Comparison of ENCODE assay signal across 14 cellular contexts in the genomic region with DNA sequence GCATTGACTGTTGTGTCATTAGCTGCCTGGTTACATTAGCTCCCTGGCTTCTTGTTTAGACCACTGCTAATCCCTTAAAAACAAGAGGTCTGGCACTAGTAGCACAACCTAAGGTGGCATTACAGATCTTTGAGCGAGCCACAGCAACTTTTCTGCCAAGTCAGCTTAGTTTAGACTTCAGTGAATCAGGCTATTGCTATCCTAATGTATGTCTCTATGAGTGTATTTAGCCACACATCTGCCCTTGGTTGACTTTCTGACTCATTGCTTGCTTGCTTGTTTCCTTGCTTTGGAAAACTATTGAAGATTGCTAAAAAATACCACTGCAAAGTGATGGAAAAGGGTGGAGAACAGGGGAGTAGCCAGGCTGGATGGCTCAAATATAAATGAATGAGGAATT. TPM values are rescaled to one million over a fixed set of nuclear protein-coding genes. Genes with fewer than 3 reads are reported as not detected.
A peak's percentile ranks its signal among the peaks of the same experiment; 100 is the strongest.
DNase-seq lines count a peak whose midpoint lies in the region; ATAC-seq, FAIRE-seq and TF ChIP-seq lines count a peak whose summit lies in the region.
"Had no signal": no experiment of that assay in that cellular context is flagged by ENCODE, and none has a peak within 500 bp of the region (broad histone marks: within the 10 kb centered on the region; RNA-seq: fewer than 3 reads in every experiment).

No MANE protein-coding gene starts in this region.

- ATAC-seq in HepG2 (no peak), right lobe of liver (no peak), SK-N-SH treated with all-trans-retinoic acid at 6 μM for 48 hours (peak; percentile 43), HG02759 (IDR thresholded peaks at IDR 0.05; ENCODE audit: unreplicated experiment) (no peak), HG03457 (IDR thresholded peaks at IDR 0.05; ENCODE audit: unreplicated experiment) (no peak)
- ATAC-seq: left cardiac atrium had no signal

- CTCF ChIA-PET in HepG2 (lab: Yijun Ruan, JAX; ENCODE audit: low intra/inter-chr PET ratio, low total read pairs), result no interaction called here

- H3K27ac ChIP-seq in HepG2 (ENCODE audit: extremely low read length, insufficient read depth, low read length), result no peak overlapping the region
- no peak overlapping the region for H3K27ac ChIP-seq in right lobe of liver
- H3K27ac ChIP-seq: C4-2B, parathyroid adenoma, VCaP had no signal

- no TSS peak for BruUV-seq in HepG2 (replicated peaks; lab: Mats Ljungman, UMichigan)

- H3K4me1 Mint-ChIP-seq in type B pancreatic cell (ENCODE audit: unreplicated experiment), result peaks cover 21% of the 10 kb centered on the region

- TF ChIP-seq CTCF in HepG2 (CRISPR knock-in tag; IDR thresholded peaks at IDR 0.05), result no peak
- TF ChIP-seq CTCF in right lobe of liver (IDR thresholded peaks at IDR 0.05), result no peak
- no peak for TF ChIP-seq CTCF in fibroblast of mammary gland (conservative IDR thresholded peaks at IDR 0.05; ENCODE audit: control insufficient read depth, insufficient read depth, low read depth, low read length)
- no peak for TF ChIP-seq CTCF in type B pancreatic cell (conservative IDR thresholded peaks at IDR 0.05)

- POLR2A ChIA-PET in HepG2 (lab: Yijun Ruan, JAX), result interaction anchor here (1.1 to 1.5 kb wide), 2 partner anchors 21 to 50 kb away, joined by 3 to 4 read pairs; partner anchors contain the start of gene CHP1

- H3K9me3 ChIP-seq in HepG2 (ENCODE audit: low read length) (no peaks in the 10 kb centered on the region), right lobe of liver (no peaks in the 10 kb centered on the region)

- peak overlapping the region; percentile 52 for H3K27ac Mint-ChIP-seq in type B pancreatic cell

- TF ChIP-seq RAD21 in HepG2 (CRISPR knock-in tag; IDR thresholded peaks at IDR 0.05), result no peak

- no peak overlapping the region for H3K4me3 Mint-ChIP-seq in type B pancreatic cell

- H3K9me3 Mint-ChIP-seq in type B pancreatic cell, result no peaks in the 10 kb centered on the region

- H3K4me2 ChIP-seq in HepG2 (ENCODE audit: low read depth, low read length), result no peak overlapping the region

- H3K9ac ChIP-seq in HepG2 (ENCODE audit: insufficient read depth, low read depth, low read length), result no peak overlapping the region
- H3K9ac ChIP-seq: parathyroid adenoma had no signal

- H3K27me3 Mint-ChIP-seq in type B pancreatic cell, result no peaks in the 10 kb centered on the region

- DNase-seq in HepG2 (ENCODE audit: low spot score) (peak; percentile 37), right lobe of liver (no peak), fibroblast of mammary gland (ENCODE audit: low read depth) (peak; percentile 93), type B pancreatic cell (ENCODE audit: extremely low spot score, unreplicated experiment) (no peak), NCI-H2171 (lab: John Stamatoyannopoulos, UW) (no peak)
- DNase-seq: left cardiac atrium, MM.1S had no signal

- intact Hi-C loops in HepG2 (cut with micrococcal nuclease; ENCODE audit: unreplicated experiment) (loop anchor here (5.0 kb wide), 2 partner anchors 49 to 211 kb away; partner anchors contain the start of genes CHP1, EXD1 and ITPKA), right lobe of liver (cut with DNase I) (no loop called here)

- H3K36me3 Mint-ChIP-seq in type B pancreatic cell, result peaks cover 32% of the 10 kb centered on the region

- no peak for TF ChIP-seq POLR2A in HepG2 (IDR thresholded peaks at IDR 0.05; ENCODE audit: insufficient read depth in 1 of 2, low read depth in 2 of 2, low read length in 2 of 2)
- TF ChIP-seq POLR2A in right lobe of liver (IDR thresholded peaks at IDR 0.05), result no peak

- H3K36me3 ChIP-seq in HepG2 (replicated peaks in 1 of 2; ENCODE audit: control insufficient read depth in 1 of 2, insufficient read depth in 2 of 2, low read length in 2 of 2) (peaks cover 1 to 20% of the 10 kb centered on the region in 2 experiments; a peak in 4 of 5 replicates), right lobe of liver (peaks cover 0 to 40% (median 15%) of the 10 kb centered on the region in 4 donors)

- peaks cover 55% of the 10 kb centered on the region for H3K4me1 ChIP-seq in HepG2 (ENCODE audit: insufficient read depth, low read length)
- H3K4me1 ChIP-seq in right lobe of liver, result peaks cover 0 to 15% (median 4%) of the 10 kb centered on the region in 4 donors
- H3K4me1 ChIP-seq: parathyroid adenoma had no signal

- no peak for FAIRE-seq in HepG2 (lab: Jason Lieb, UNC)
- FAIRE-seq: urothelium cell line had no signal

- peaks cover 24% of the 10 kb centered on the region for H3K79me2 ChIP-seq in HepG2 (ENCODE audit: insufficient read depth, low read length)

- no peak for TF ChIP-seq EP300 in HepG2 (IDR thresholded peaks at IDR 0.05; ENCODE audit: low read depth in 2 of 2, low read length in 2 of 2)
- no peak for TF ChIP-seq EP300 in HepG2 (CRISPR knock-in tag; IDR thresholded peaks at IDR 0.05; ENCODE audit: borderline replicate concordance)

- H3K4me3 ChIP-seq in HepG2 (replicated peaks in 1 of 3; ENCODE audit: insufficient read depth in 1 of 3, low read depth in 2 of 3, low read length in 3 of 3) (no peak overlapping the region), right lobe of liver (no peak overlapping the region), fibroblast of mammary gland (ENCODE audit: control insufficient read depth, low read depth, low read length) (no peak overlapping the region)

- no peaks in the 10 kb centered on the region; the same call in 1 of the 2 replicates for H4K20me1 ChIP-seq in HepG2 (ENCODE audit: insufficient read depth, low read length)

- no peak overlapping the region for H2AFZ ChIP-seq in HepG2 (ENCODE audit: low read length)
- H2AFZ ChIP-seq: parathyroid adenoma had no signal

- H3K27me3 ChIP-seq in HepG2 (ENCODE audit: control insufficient read depth in 1 of 2, insufficient read depth in 2 of 2, low read length in 2 of 2) (no peaks in the 10 kb centered on the region; a peak in 1 of 5 replicates), right lobe of liver (no peaks in the 10 kb centered on the region)

- 100% methylated on average over 1 of the region's 1 CpG for WGBS in HepG2 (ENCODE audit: low lambda C conversion rate)
- 80% methylated on average over 1 of the region's 1 CpG for WGBS in right lobe of liver (ENCODE audit: insufficient coverage, low coverage, low lambda C conversion rate, missing lambda C conversion rate)

- in situ Hi-C loops in HepG2 (cut with HindIII; ENCODE audit: extremely low pct_ligation_motif_present, low pct_unique_long_range_greater_than_20kb), result loop anchor here (5.0 kb wide), 1 partner anchor 51 kb away; the partner anchor contains the start of genes NUSAP1 and OIP5

RNA-seq across cellular contexts. Expression of gene CHP1, which starts 50.2 kb away (rescaled TPM):
- total RNA-seq in HepG2 (2016; rRNA removed; fragmentation: Illumina TruSeq; extraction: Trizol) (76.4 and 111 TPM in 2 replicates), right lobe of liver (100 to 1,000 TPM; 137 to 270 (median 205) TPM), type B pancreatic cell (ENCODE audit: low replicate concordance) (89.6 and 114 TPM in 2 replicates)
- total RNA-seq in HepG2 (2016; cell fraction: cytosol; rRNA removed; fragmentation: Illumina TruSeq; extraction: Trizol; ENCODE audit: low read depth), result 15.1 and 16.0 TPM in 2 replicates
- 75.0 and 101 TPM in 2 replicates for total RNA-seq in HepG2 (2016; cell fraction: insoluble cytoplasmic fraction; rRNA removed; fragmentation: Illumina TruSeq; extraction: Trizol)
- 70.4 and 71.1 TPM in 2 replicates for total RNA-seq in HepG2 (2016; cell fraction: membrane; rRNA removed; fragmentation: Illumina TruSeq; extraction: Trizol)
- 31.5 and 40.8 TPM in 2 replicates for total RNA-seq in HepG2 (2016; cell fraction: nucleus; rRNA removed; fragmentation: Illumina TruSeq; extraction: Trizol)
- polyA plus RNA-seq in HepG2 (2011; rRNA removed), result 43.4 and 49.6 TPM in 2 replicates
- polyA plus RNA-seq in HepG2 (2011; cell fraction: cytosol; rRNA removed), result 28.8 and 41.5 TPM in 2 replicates
- polyA plus RNA-seq in HepG2 (2011; cell fraction: nucleus; rRNA removed), result 7.9 and 12.2 TPM in 2 replicates
- polyA plus RNA-seq in HepG2 (2012), result 36.9 and 37.1 TPM in 2 replicates
- 12.6 and 13.2 TPM in 2 replicates for polyA plus RNA-seq in HepG2 (2016; cell fraction: cytosol; fragmentation: Illumina TruSeq; extraction: Trizol; ENCODE audit: low read depth)
- polyA plus RNA-seq in HepG2 (2016; cell fraction: insoluble cytoplasmic fraction; fragmentation: Illumina TruSeq; extraction: Trizol; ENCODE audit: low read depth), result 98.0 and 106 TPM in 2 replicates
- polyA plus RNA-seq in HepG2 (2016; cell fraction: membrane; fragmentation: Illumina TruSeq; extraction: Trizol; ENCODE audit: low read depth), result 44.2 and 48.2 TPM in 2 replicates
- 52.2 and 55.5 TPM in 2 replicates for polyA plus RNA-seq in HepG2 (2016; cell fraction: nucleus; fragmentation: Illumina TruSeq; extraction: Trizol; ENCODE audit: insufficient read depth, low read depth)
- 53.5 and 120 TPM in 2 replicates for polyA minus RNA-seq in HepG2 (2011; rRNA and poly(A)+ RNA removed; ENCODE audit: low replicate concordance)
- 49.6 and 77.6 TPM in 2 replicates for polyA minus RNA-seq in HepG2 (2011; cell fraction: cytosol; rRNA and poly(A)+ RNA removed)
- polyA minus RNA-seq in HepG2 (2011; cell fraction: nucleus; rRNA and poly(A)+ RNA removed), result 13.8 and 19.5 TPM in 2 replicates

RNA-seq across cellular contexts. Expression of gene EXD1, which starts 50.7 kb away (rescaled TPM):
- total RNA-seq in HepG2 (2016; rRNA removed; fragmentation: Illumina TruSeq; extraction: Trizol) (not detected in 2 replicates), right lobe of liver (under 1 TPM in 1 of 6 experiments, not detected in 5; 0.22 TPM), type B pancreatic cell (ENCODE audit: low replicate concordance) (not detected in 2 replicates)
- not detected in 2 replicates for total RNA-seq in HepG2 (2016; cell fraction: cytosol; rRNA removed; fragmentation: Illumina TruSeq; extraction: Trizol; ENCODE audit: low read depth)
- total RNA-seq in HepG2 (2016; cell fraction: insoluble cytoplasmic fraction; rRNA removed; fragmentation: Illumina TruSeq; extraction: Trizol), result not detected in 2 replicates
- total RNA-seq in HepG2 (2016; cell fraction: membrane; rRNA removed; fragmentation: Illumina TruSeq; extraction: Trizol), result not detected in 2 replicates
- not detected in 2 replicates for total RNA-seq in HepG2 (2016; cell fraction: nucleus; rRNA removed; fragmentation: Illumina TruSeq; extraction: Trizol)
- polyA plus RNA-seq in HepG2 (2011; rRNA removed), result not detected in 2 replicates
- not detected in 2 replicates for polyA plus RNA-seq in HepG2 (2011; cell fraction: cytosol; rRNA removed)
- not detected in 2 replicates for polyA plus RNA-seq in HepG2 (2011; cell fraction: nucleus; rRNA removed)
- polyA plus RNA-seq in HepG2 (2012), result not detected in 2 replicates
- not detected in 2 replicates for polyA plus RNA-seq in HepG2 (2016; cell fraction: cytosol; fragmentation: Illumina TruSeq; extraction: Trizol; ENCODE audit: low read depth)
- polyA plus RNA-seq in HepG2 (2016; cell fraction: insoluble cytoplasmic fraction; fragmentation: Illumina TruSeq; extraction: Trizol; ENCODE audit: low read depth), result not detected in 2 replicates
- polyA plus RNA-seq in HepG2 (2016; cell fraction: membrane; fragmentation: Illumina TruSeq; extraction: Trizol; ENCODE audit: low read depth), result not detected in 2 replicates
- polyA plus RNA-seq in HepG2 (2016; cell fraction: nucleus; fragmentation: Illumina TruSeq; extraction: Trizol; ENCODE audit: insufficient read depth, low read depth), result not detected in 2 replicates
- 1.2 TPM in 1 of 2 replicates, not detected in the other for polyA minus RNA-seq in HepG2 (2011; rRNA and poly(A)+ RNA removed; ENCODE audit: low replicate concordance)
- polyA minus RNA-seq in HepG2 (2011; cell fraction: cytosol; rRNA and poly(A)+ RNA removed), result not detected in 2 replicates
- polyA minus RNA-seq in HepG2 (2011; cell fraction: nucleus; rRNA and poly(A)+ RNA removed), result not detected in 2 replicates
- total RNA-seq: left cardiac atrium had no signal

RNA-seq across cellular contexts. Expression of gene OIP5, which starts 51.2 kb away (rescaled TPM):
- 38.0 and 39.1 TPM in 2 replicates for total RNA-seq in HepG2 (2016; rRNA removed; fragmentation: Illumina TruSeq; extraction: Trizol)
- total RNA-seq in HepG2 (2016; cell fraction: cytosol; rRNA removed; fragmentation: Illumina TruSeq; extraction: Trizol; ENCODE audit: low read depth), result 8.0 and 10.0 TPM in 2 replicates
- 38.9 and 40.8 TPM in 2 replicates for total RNA-seq in HepG2 (2016; cell fraction: insoluble cytoplasmic fraction; rRNA removed; fragmentation: Illumina TruSeq; extraction: Trizol)
- 16.7 and 17.4 TPM in 2 replicates for total RNA-seq in HepG2 (2016; cell fraction: membrane; rRNA removed; fragmentation: Illumina TruSeq; extraction: Trizol)
- total RNA-seq in HepG2 (2016; cell fraction: nucleus; rRNA removed; fragmentation: Illumina TruSeq; extraction: Trizol), result 15.8 and 16.7 TPM in 2 replicates
- polyA plus RNA-seq in HepG2 (2011; rRNA removed), result 5.5 and 10.7 TPM in 2 replicates
- polyA plus RNA-seq in HepG2 (2011; cell fraction: cytosol; rRNA removed), result 6.3 and 12.4 TPM in 2 replicates
- 2.1 and 4.8 TPM in 2 replicates for polyA plus RNA-seq in HepG2 (2011; cell fraction: nucleus; rRNA removed)
- 3.6 and 9.4 TPM in 2 replicates for polyA plus RNA-seq in HepG2 (2012)
- polyA plus RNA-seq in HepG2 (2016; cell fraction: cytosol; fragmentation: Illumina TruSeq; extraction: Trizol; ENCODE audit: low read depth), result 7.6 and 9.8 TPM in 2 replicates
- polyA plus RNA-seq in HepG2 (2016; cell fraction: insoluble cytoplasmic fraction; fragmentation: Illumina TruSeq; extraction: Trizol; ENCODE audit: low read depth), result 32.4 and 36.3 TPM in 2 replicates
- 12.1 and 12.9 TPM in 2 replicates for polyA plus RNA-seq in HepG2 (2016; cell fraction: membrane; fragmentation: Illumina TruSeq; extraction: Trizol; ENCODE audit: low read depth)
- polyA plus RNA-seq in HepG2 (2016; cell fraction: nucleus; fragmentation: Illumina TruSeq; extraction: Trizol; ENCODE audit: insufficient read depth, low read depth), result 19.0 and 19.7 TPM in 2 replicates
- 6.3 and 25.7 TPM in 2 replicates for polyA minus RNA-seq in HepG2 (2011; rRNA and poly(A)+ RNA removed; ENCODE audit: low replicate concordance)
- polyA minus RNA-seq in HepG2 (2011; cell fraction: cytosol; rRNA and poly(A)+ RNA removed), result 3.9 and 7.8 TPM in 2 replicates
- 3.6 and 4.9 TPM in 2 replicates for polyA minus RNA-seq in HepG2 (2011; cell fraction: nucleus; rRNA and poly(A)+ RNA removed)
- total RNA-seq in right lobe of liver, result 1 to 10 TPM in 1 of 6 experiments, under 1 TPM in 4, not detected in 1; 0.23 to 1.1 (median 0.82) TPM
- 7.3 and 15.8 TPM in 2 replicates for total RNA-seq in type B pancreatic cell (ENCODE audit: low replicate concordance)

RNA-seq across cellular contexts. Expression of gene NUSAP1, which starts 51.4 kb away (rescaled TPM):
- total RNA-seq in HepG2 (2016; rRNA removed; fragmentation: Illumina TruSeq; extraction: Trizol) (106 and 162 TPM in 2 replicates), right lobe of liver (1 to 10 TPM; 2.2 to 9.3 (median 5.0) TPM), type B pancreatic cell (ENCODE audit: low replicate concordance) (38.8 and 113 TPM in 2 replicates)
- total RNA-seq in HepG2 (2016; cell fraction: cytosol; rRNA removed; fragmentation: Illumina TruSeq; extraction: Trizol; ENCODE audit: low read depth), result 19.7 and 25.0 TPM in 2 replicates
- total RNA-seq in HepG2 (2016; cell fraction: insoluble cytoplasmic fraction; rRNA removed; fragmentation: Illumina TruSeq; extraction: Trizol), result 118 and 174 TPM in 2 replicates
- 24.3 and 25.6 TPM in 2 replicates for total RNA-seq in HepG2 (2016; cell fraction: membrane; rRNA removed; fragmentation: Illumina TruSeq; extraction: Trizol)
- 99.9 and 110 TPM in 2 replicates for total RNA-seq in HepG2 (2016; cell fraction: nucleus; rRNA removed; fragmentation: Illumina TruSeq; extraction: Trizol)
- polyA plus RNA-seq in HepG2 (2011; rRNA removed), result 38.6 and 59.5 TPM in 2 replicates
- 24.1 and 33.2 TPM in 2 replicates for polyA plus RNA-seq in HepG2 (2011; cell fraction: cytosol; rRNA removed)
- 44.2 and 78.6 TPM in 2 replicates for polyA plus RNA-seq in HepG2 (2011; cell fraction: nucleus; rRNA removed)
- 24.1 and 45.2 TPM in 2 replicates for polyA plus RNA-seq in HepG2 (2012)
- polyA plus RNA-seq in HepG2 (2016; cell fraction: cytosol; fragmentation: Illumina TruSeq; extraction: Trizol; ENCODE audit: low read depth), result 4.8 and 5.5 TPM in 2 replicates
- 145 and 155 TPM in 2 replicates for polyA plus RNA-seq in HepG2 (2016; cell fraction: insoluble cytoplasmic fraction; fragmentation: Illumina TruSeq; extraction: Trizol; ENCODE audit: low read depth)
- polyA plus RNA-seq in HepG2 (2016; cell fraction: membrane; fragmentation: Illumina TruSeq; extraction: Trizol; ENCODE audit: low read depth), result 11.6 and 13.5 TPM in 2 replicates
- 118 and 119 TPM in 2 replicates for polyA plus RNA-seq in HepG2 (2016; cell fraction: nucleus; fragmentation: Illumina TruSeq; extraction: Trizol; ENCODE audit: insufficient read depth, low read depth)
- 33.6 and 331 TPM in 2 replicates for polyA minus RNA-seq in HepG2 (2011; rRNA and poly(A)+ RNA removed; ENCODE audit: low replicate concordance)
- polyA minus RNA-seq in HepG2 (2011; cell fraction: cytosol; rRNA and poly(A)+ RNA removed), result 11.1 and 19.5 TPM in 2 replicates
- polyA minus RNA-seq in HepG2 (2011; cell fraction: nucleus; rRNA and poly(A)+ RNA removed), result 72.7 and 75.4 TPM in 2 replicates

Comparison
In these comparisons a context has a peak if more than half of its experiments do, and no peak if none do; other contexts are left out.
1. DNase-seq: peak in HepG2 (single experiment) and fibroblast of mammary gland (single experiment); none in right lobe of liver (0 of 3), type B pancreatic cell (single experiment) and NCI-H2171 (single experiment).